In genomic region chr3:39142067-39142466, GRCh38 we compare ENCODE assay signal across 10 cellular contexts. TPM values are rescaled to one million over a fixed set of nuclear protein-coding genes. Genes with fewer than 3 reads are reported as not detected.
DNase-seq lines count a peak whose midpoint lies in the region; TF ChIP-seq lines count a peak whose summit lies in the region.
"Had no signal": no experiment of that assay in that cellular context is flagged by ENCODE, and none has a peak within 500 bp of the region (broad histone marks: within the 10 kb centered on the region; RNA-seq: fewer than 3 reads in every experiment).

No MANE protein-coding gene starts in this region.

- H3K4me1 ChIP-seq in breast epithelium, result peaks cover 7 to 50% of the 10 kb centered on the region in 2 donors
- peaks cover 0 to 21% of the 10 kb centered on the region in 2 donors for H3K4me1 ChIP-seq in uterus

- peaks cover 10% of the 10 kb centered on the region for H3K36me3 Mint-ChIP-seq in activated naive CD8-positive, alpha-beta T cell
- peaks cover 34% of the 10 kb centered on the region for H3K36me3 Mint-ChIP-seq in activated naive CD8-positive, alpha-beta T cell treated with anti-CD3 and anti-CD28 coated beads for 36 hours
- H3K36me3 Mint-ChIP-seq in mesothelial cell of epicardium, result peaks cover 25% of the 10 kb centered on the region

- TF ChIP-seq CTCF in breast epithelium (IDR thresholded peaks at IDR 0.05), result no peak
- no peak for TF ChIP-seq CTCF in mesothelial cell of epicardium (IDR thresholded peaks at IDR 0.05; ENCODE audit: unreplicated experiment)
- no peak for TF ChIP-seq CTCF in uterus (IDR thresholded peaks at IDR 0.05)

- H3K27me3 ChIP-seq in breast epithelium (no peaks in the 10 kb centered on the region), uterus (no peaks in the 10 kb centered on the region)

- no peaks in the 10 kb centered on the region for H3K9me3 ChIP-seq in breast epithelium
- no peaks in the 10 kb centered on the region for H3K9me3 ChIP-seq in uterus

- in situ Hi-C loops in KBM-7 (cut with MboI; ENCODE audit: low pct_unique_long_range_greater_than_20kb, low sequenced_read_pairs), result no loop called here

- no peak for DNase-seq in activated naive CD8-positive, alpha-beta T cell treated with anti-CD3 and anti-CD28 coated beads for 36 hours
- DNase-seq in breast epithelium (ENCODE audit: low spot score in 2 of 2) (peak in 1 of 2 donors; percentile 64), mesothelial cell of epicardium (ENCODE audit: low spot score in 2 of 2, unreplicated experiment in 2 of 2) (no peak), uterus (no peak), KBM-7 (no peak), AML-193 (lab: John Stamatoyannopoulos, UW) (no peak), NCI-H187 treated with DMSO at 0.1 percent for 48 hours (lab: John Stamatoyannopoulos, UW) (no peak)
- DNase-seq: IMR-90; stimulated activated CD4-positive, alpha-beta T cell treated with anti-CD3 and anti-CD28 coated beads, Interleukin-2, amount 100 ng/mL, for 24 hours had no signal

- intact Hi-C loops in breast epithelium (cut with DNase I; ENCODE audit: low total_unique reads), result no loop called here
- intact Hi-C loops in uterus (cut with DNase I; ENCODE audit: low total_unique reads), result no loop called here

- H3K27me3 Mint-ChIP-seq in activated naive CD8-positive, alpha-beta T cell, result no peaks in the 10 kb centered on the region
- no peaks in the 10 kb centered on the region for H3K27me3 Mint-ChIP-seq in activated naive CD8-positive, alpha-beta T cell treated with anti-CD3 and anti-CD28 coated beads for 36 hours
- H3K27me3 Mint-ChIP-seq in mesothelial cell of epicardium (ENCODE audit: low read depth), result no peaks in the 10 kb centered on the region

- no peaks in the 10 kb centered on the region for H3K9me3 Mint-ChIP-seq in activated naive CD8-positive, alpha-beta T cell (ENCODE audit: low read depth)
- H3K9me3 Mint-ChIP-seq in activated naive CD8-positive, alpha-beta T cell treated with anti-CD3 and anti-CD28 coated beads for 36 hours, result no peaks in the 10 kb centered on the region
- no peaks in the 10 kb centered on the region for H3K9me3 Mint-ChIP-seq in mesothelial cell of epicardium

- H3K36me3 ChIP-seq in breast epithelium, result peaks cover 14% of the 10 kb centered on the region
- H3K36me3 ChIP-seq in uterus, result no peaks in the 10 kb centered on the region

- H3K27ac ChIP-seq in breast epithelium (peak overlapping the region; percentile 92 to 94), uterus (peak overlapping the region; percentile 47 to 53)

- peak overlapping the region in 1 of 3 donors; percentile 1 for H3K4me3 ChIP-seq in breast epithelium
- no peak overlapping the region for H3K4me3 ChIP-seq in uterus

- H3K4me1 Mint-ChIP-seq in activated naive CD8-positive, alpha-beta T cell (ENCODE audit: low read depth), result peaks cover 47% of the 10 kb centered on the region
- H3K4me1 Mint-ChIP-seq in activated naive CD8-positive, alpha-beta T cell treated with anti-CD3 and anti-CD28 coated beads for 36 hours, result peaks cover 31% of the 10 kb centered on the region
- H3K4me1 Mint-ChIP-seq in mesothelial cell of epicardium, result peaks cover 49% of the 10 kb centered on the region

- H3K27ac Mint-ChIP-seq in activated naive CD8-positive, alpha-beta T cell, result peak overlapping the region; percentile 61
- H3K27ac Mint-ChIP-seq in activated naive CD8-positive, alpha-beta T cell treated with anti-CD3 and anti-CD28 coated beads for 36 hours, result no peak overlapping the region
- peak overlapping the region; percentile 91 for H3K27ac Mint-ChIP-seq in mesothelial cell of epicardium

- TF ChIP-seq POLR2A in breast epithelium (IDR thresholded peaks at IDR 0.05) (no peak), uterus (IDR thresholded peaks at IDR 0.05) (no peak)

- H3K4me3 Mint-ChIP-seq in activated naive CD8-positive, alpha-beta T cell, result no peak overlapping the region
- H3K4me3 Mint-ChIP-seq in activated naive CD8-positive, alpha-beta T cell treated with anti-CD3 and anti-CD28 coated beads for 36 hours, result no peak overlapping the region
- no peak overlapping the region for H3K4me3 Mint-ChIP-seq in mesothelial cell of epicardium

RNA-seq across cellular contexts. Expression of gene CSRNP1, which starts 11.3 kb away (rescaled TPM):
- 10 to 100 TPM; 53.4 to 54.8 TPM for total RNA-seq in activated naive CD8-positive, alpha-beta T cell treated with anti-CD3 and anti-CD28 coated beads for 36 hours
- total RNA-seq in breast epithelium, result 100 to 1,000 TPM in 1 of 3 donors, 10 to 100 TPM in 2; 30.2 to 112 (median 59.0) TPM
- total RNA-seq in mesothelial cell of epicardium, result 42.7 to 44.7 TPM (median 43.9 TPM) in 3 replicates
- total RNA-seq in uterus, result 10 to 100 TPM; 23.6 to 79.7 (median 55.0) TPM

RNA-seq across cellular contexts. Expression of gene TTC21A, which starts 34.6 kb away (rescaled TPM):
- under 1 TPM; 0.42 to 0.78 TPM for total RNA-seq in activated naive CD8-positive, alpha-beta T cell treated with anti-CD3 and anti-CD28 coated beads for 36 hours
- total RNA-seq in breast epithelium (10 to 100 TPM in 2 of 3 donors, 1 to 10 TPM in 1; 5.9 to 16.1 (median 13.1) TPM), mesothelial cell of epicardium (10.2 to 12.7 TPM (median 12.3 TPM) in 3 replicates), uterus (10 to 100 TPM in 1 of 4 donors, 1 to 10 TPM in 3; 2.8 to 16.3 (median 6.1) TPM)

RNA-seq across cellular contexts. Expression of gene GORASP1, which starts 34.6 kb away (rescaled TPM):
- 10 to 100 TPM; 11.5 to 11.9 TPM for total RNA-seq in activated naive CD8-positive, alpha-beta T cell treated with anti-CD3 and anti-CD28 coated beads for 36 hours
- 10 to 100 TPM; 58.2 to 98.8 (median 77.3) TPM for total RNA-seq in breast epithelium
- total RNA-seq in mesothelial cell of epicardium, result 70.8 to 71.5 TPM (median 71.1 TPM) in 3 replicates
- 10 to 100 TPM; 32.3 to 73.4 (median 47.5) TPM for total RNA-seq in uterus

RNA-seq across cellular contexts. Expression of gene XIRP1, which starts 50.3 kb away (rescaled TPM):
- total RNA-seq in activated naive CD8-positive, alpha-beta T cell treated with anti-CD3 and anti-CD28 coated beads for 36 hours, result under 1 TPM; 0.66 to 0.91 TPM
- under 1 TPM in 1 of 3 donors, not detected in 2; 0.44 TPM for total RNA-seq in breast epithelium
- total RNA-seq in mesothelial cell of epicardium, result not detected in 3 replicates
- under 1 TPM in 2 of 4 donors, not detected in 2; 0.06 to 0.07 TPM for total RNA-seq in uterus
